7 cellular contexts compared by ENCODE assay signal in the genomic region with DNA sequence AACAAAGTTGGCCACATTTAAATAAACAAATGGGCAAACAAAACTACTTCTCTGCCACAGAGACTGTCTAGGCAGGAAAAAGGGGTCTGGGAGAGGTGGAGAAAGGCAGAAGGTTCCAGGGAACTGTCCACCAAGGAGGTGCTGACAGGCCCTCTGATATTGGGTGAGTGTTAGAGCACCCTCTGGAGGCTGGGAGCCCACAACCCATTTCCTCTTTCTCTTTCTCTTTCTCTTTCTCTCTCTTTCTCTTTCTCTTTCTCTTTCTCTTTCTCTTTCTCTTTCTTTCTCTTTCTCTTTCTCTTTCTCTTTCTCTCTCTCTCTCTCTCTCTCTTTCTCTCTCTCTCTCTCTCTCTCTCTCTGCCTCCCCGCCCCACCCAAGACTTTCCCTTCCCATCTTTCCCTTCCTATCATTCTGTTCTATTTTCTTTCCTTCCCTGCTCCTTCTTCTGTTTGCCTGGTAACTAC.
DNase-seq lines count a peak whose midpoint lies in the region; ATAC-seq and TF ChIP-seq lines count a peak whose summit lies in the region.

No MANE protein-coding gene starts in this region.

- in situ Hi-C loops in G401 (cut with HindIII; ENCODE audit: low sequenced_read_pairs) (no loop called here), astrocyte of the spinal cord (cut with HindIII; ENCODE audit: low sequenced_read_pairs) (no loop called here)

- ATAC-seq in HG03159 (IDR thresholded peaks at IDR 0.05; ENCODE audit: unreplicated experiment) (peak; percentile 95), left lung (peak; percentile 98)

- H3K36me3 ChIP-seq in left lung: no peaks in the 10 kb centered on the region
- H3K36me3 ChIP-seq in effector memory CD4-positive, alpha-beta T cell (ENCODE audit: control insufficient read depth, insufficient read depth, low read length): no peaks in the 10 kb centered on the region

- H3K4me3 ChIP-seq in astrocyte of the spinal cord (ENCODE audit: low read depth, low read length): no peak overlapping the region
- H3K4me3 ChIP-seq in left lung: no peak overlapping the region
- no peak overlapping the region for H3K4me3 ChIP-seq in effector memory CD4-positive, alpha-beta T cell (ENCODE audit: insufficient read depth, low read depth, low read length, poor library complexity, severe bottlenecking)

- intact Hi-C loops in left lung (cut with DNase I): no loop called here

- no peak overlapping the region for H3K27ac ChIP-seq in left lung
- no peak overlapping the region for H3K27ac ChIP-seq in effector memory CD4-positive, alpha-beta T cell (ENCODE audit: insufficient read depth, low read length, poor library complexity, severe bottlenecking)

- TF ChIP-seq CTCF in astrocyte of the spinal cord (IDR thresholded peaks at IDR 0.05; ENCODE audit: low read depth, low read length): peak; percentile 58
- peak in 1 of 2 donors; percentile 37 for TF ChIP-seq CTCF in left lung (IDR thresholded peaks at IDR 0.05)

- H3K9me3 ChIP-seq in left lung: no peaks in the 10 kb centered on the region
- H3K9me3 ChIP-seq in effector memory CD4-positive, alpha-beta T cell (ENCODE audit: control insufficient read depth, low read length): no peaks in the 10 kb centered on the region

- H3K4me1 ChIP-seq in left lung: no peaks in the 10 kb centered on the region
- H3K4me1 ChIP-seq in effector memory CD4-positive, alpha-beta T cell (ENCODE audit: control insufficient read depth, insufficient read depth, low read length, poor library complexity, severe bottlenecking): no peaks in the 10 kb centered on the region

- peak; percentile 35 for DNase-seq in G401 (ENCODE audit: low spot score)
- DNase-seq in GM19240 (ENCODE audit: insufficient read length, low spot score): peak; percentile 10
- peak; percentile 36 to 41 for DNase-seq in NOMO-1 (lab: John Stamatoyannopoulos, UW; ENCODE audit: unreplicated experiment in 2 of 2)
- DNase-seq in astrocyte of the spinal cord (ENCODE audit: low read depth, low spot score): peak; percentile 34
- DNase-seq in left lung: peak in 1 of 2 donors; percentile 55
- DNase-seq in effector memory CD4-positive, alpha-beta T cell: no peak

- H3K27me3 ChIP-seq in left lung: peaks cover 0 to 1% of the 10 kb centered on the region in 2 donors
- H3K27me3 ChIP-seq in effector memory CD4-positive, alpha-beta T cell (replicated peaks; ENCODE audit: control insufficient read depth, insufficient read depth, low read length, poor library complexity, severe bottlenecking): no peaks in the 10 kb centered on the region

Comparison
In these comparisons a context has a peak if more than half of its experiments do, and no peak if none do; other contexts are left out.
1. DNase-seq: peak in G401 (single experiment), GM19240 (single experiment), NOMO-1 (2 of 2) and astrocyte of the spinal cord (single experiment); none in effector memory CD4-positive, alpha-beta T cell (0 of 3).